In the genomic region with DNA sequence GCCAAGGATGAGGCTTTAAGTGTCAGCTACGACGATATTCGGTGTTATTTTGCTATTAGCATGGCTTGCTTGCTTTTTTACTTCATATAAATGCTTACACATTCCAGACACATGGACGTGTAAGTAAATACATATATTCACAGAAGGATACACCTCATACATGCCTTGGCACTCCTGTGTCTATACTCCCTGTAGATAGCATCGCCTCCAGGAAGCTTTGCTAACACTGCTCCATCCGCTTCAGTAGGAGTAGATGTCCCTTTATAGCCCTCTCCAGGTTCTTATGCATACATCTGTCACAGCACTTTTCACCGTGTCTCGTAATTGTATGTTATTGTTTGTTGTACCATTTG, we compare ENCODE assay signal across 1 cellular context.
TF ChIP-seq lines count a peak whose summit lies in the region.

No MANE protein-coding gene starts in this region.

TF ChIP-seq in WTC11, 78 proteins besides CTCF, POLR2A, EP300 and RAD21 (continued from another document):
- TF ChIP-seq, protein P1, sequence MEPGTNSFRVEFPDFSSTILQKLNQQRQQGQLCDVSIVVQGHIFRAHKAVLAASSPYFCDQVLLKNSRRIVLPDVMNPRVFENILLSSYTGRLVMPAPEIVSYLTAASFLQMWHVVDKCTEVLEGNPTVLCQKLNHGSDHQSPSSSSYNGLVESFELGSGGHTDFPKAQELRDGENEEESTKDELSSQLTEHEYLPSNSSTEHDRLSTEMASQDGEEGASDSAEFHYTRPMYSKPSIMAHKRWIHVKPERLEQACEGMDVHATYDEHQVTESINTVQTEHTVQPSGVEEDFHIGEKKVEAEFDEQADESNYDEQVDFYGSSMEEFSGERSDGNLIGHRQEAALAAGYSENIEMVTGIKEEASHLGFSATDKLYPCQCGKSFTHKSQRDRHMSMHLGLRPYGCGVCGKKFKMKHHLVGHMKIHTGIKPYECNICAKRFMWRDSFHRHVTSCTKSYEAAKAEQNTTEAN (CRISPR knock-in tag; IDR thresholded peaks at IDR 0.05), result no peak
- no peak for TF ChIP-seq TEAD1 (CRISPR knock-in tag; IDR thresholded peaks at IDR 0.05)
